8 cellular contexts compared by ENCODE assay signal in the genomic region with DNA sequence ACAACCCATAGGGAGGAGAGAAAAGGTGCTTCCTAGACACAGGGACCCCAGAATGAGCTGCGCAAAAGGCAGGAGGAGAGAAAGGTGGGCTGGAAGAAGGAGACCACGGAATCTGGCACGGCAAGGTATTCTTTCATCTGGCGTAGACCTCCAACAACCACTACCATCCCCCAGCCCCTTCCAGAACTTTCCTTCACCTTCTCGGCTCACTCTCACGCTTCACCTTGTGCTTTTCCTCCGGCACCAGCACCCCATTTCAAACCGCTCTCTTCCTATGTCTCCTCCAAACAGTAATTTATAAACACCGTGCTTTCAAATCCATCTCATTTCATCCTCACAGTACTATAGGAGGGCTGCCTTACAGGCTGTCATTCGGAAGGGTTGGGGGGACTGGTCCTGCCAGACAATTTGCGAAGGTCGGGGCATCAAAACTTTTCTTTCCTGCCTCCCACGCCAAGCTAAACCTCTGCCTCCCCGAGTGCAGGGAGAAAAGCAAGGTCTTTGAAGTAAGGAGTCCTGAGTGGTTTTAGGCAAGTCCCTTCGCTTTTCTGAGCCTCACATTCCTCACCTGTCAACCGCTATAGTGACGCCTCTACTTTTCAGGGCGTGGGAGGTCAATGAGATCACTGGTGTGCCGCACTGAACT. TPM values are rescaled to one million over a fixed set of nuclear protein-coding genes. Genes with fewer than 3 reads are reported as not detected.
A peak's percentile ranks its signal among the peaks of the same experiment; 100 is the strongest.
DNase-seq lines count a peak whose midpoint lies in the region; ATAC-seq and TF ChIP-seq lines count a peak whose summit lies in the region.

No MANE protein-coding gene starts in this region.

- no peak overlapping the region for H3K27ac Mint-ChIP-seq in GM23338

- H3F3A ChIP-seq in GM23338 (replicated peaks; ENCODE audit: low read depth), result 0 out of 2 replicates have a peak, but pooled peaks cover 8% of the 10 kb centered on the region

- no peaks in the 10 kb centered on the region for H3K9me3 Mint-ChIP-seq in GM23338

- no peak for DNase-seq in GM23338 (ENCODE audit: low spot score)
- DNase-seq in fibroblast of pulmonary artery (ENCODE audit: low read depth), result no peak
- DNase-seq in skeletal muscle cell (ENCODE audit: low read depth), result no peak
- DNase-seq in NK-92 (lab: John Stamatoyannopoulos, UW; ENCODE audit: unreplicated experiment), result no peak
- DNase-seq in NCI-H2171 (lab: John Stamatoyannopoulos, UW), result no peak

- no peaks in the 10 kb centered on the region for H3K79me2 ChIP-seq in GM23338 (replicated peaks; ENCODE audit: insufficient read depth)

- H2AFZ ChIP-seq in GM23338, result peak overlapping the region; percentile 89

- H3K27ac ChIP-seq in GM23338 (ENCODE audit: low read depth) (no peak overlapping the region), VCaP (peak overlapping the region; percentile 76)

- ATAC-seq in GM23338 (no peak), GM18873 (IDR thresholded peaks at IDR 0.05; ENCODE audit: low FRiP score, unreplicated experiment) (no peak), GM21515 (IDR thresholded peaks at IDR 0.05; ENCODE audit: unreplicated experiment) (no peak)

- TF ChIP-seq CTCF in GM23338 (conservative IDR thresholded peaks at IDR 0.05; ENCODE audit: low read depth in 2 of 2), result no peak
- no peak for TF ChIP-seq CTCF in VCaP (conservative IDR thresholded peaks at IDR 0.05)
- TF ChIP-seq CTCF in fibroblast of pulmonary artery (IDR thresholded peaks at IDR 0.05; ENCODE audit: low read length, missing control alignments), result no peak

- H3K36me3 ChIP-seq in GM23338 (ENCODE audit: insufficient read depth), result no peaks in the 10 kb centered on the region

- H3K27me3 ChIP-seq in GM23338 (ENCODE audit: insufficient read depth), result no peaks in the 10 kb centered on the region

- peaks cover 21% of the 10 kb centered on the region for H3K4me1 Mint-ChIP-seq in GM23338

- no peaks in the 10 kb centered on the region for H3K36me3 Mint-ChIP-seq in GM23338 (ENCODE audit: low read depth)

- peaks cover 15% of the 10 kb centered on the region; the same call in 1 of the 2 replicates for H3K4me1 ChIP-seq in GM23338 (ENCODE audit: insufficient read depth)

- peak overlapping the region; percentile 94 for H3K4me2 ChIP-seq in GM23338

- H3K27me3 Mint-ChIP-seq in GM23338 (ENCODE audit: insufficient read depth, low read depth, poor library complexity), result peaks cover 18% of the 10 kb centered on the region

- H3K4me3 Mint-ChIP-seq in GM23338, result peak overlapping the region; percentile 92

- H4K20me1 ChIP-seq in GM23338 (replicated peaks; ENCODE audit: insufficient read depth), result no peaks in the 10 kb centered on the region; the same call in 1 of the 2 replicates

- no peaks in the 10 kb centered on the region for H3K9me2 ChIP-seq in GM23338 (ENCODE audit: insufficient read depth)

- H3K4me3 ChIP-seq in GM23338, result peak overlapping the region; percentile 98
- H3K4me3 ChIP-seq in fibroblast of pulmonary artery (replicated peaks; ENCODE audit: low read depth, low read length), result peak overlapping the region; percentile 91
- H3K4me3 ChIP-seq in skeletal muscle cell (ENCODE audit: low read depth, low read length), result peak overlapping the region; percentile 86

TF ChIP-seq in GM23338, 12 proteins besides CTCF, POLR2A, EP300 and RAD21 (continues in another document):
- TF ChIP-seq STAT1 (IDR thresholded peaks at IDR 0.05; ENCODE audit: unreplicated experiment) (no peak), CREB1 (CRISPR knock-in tag; IDR thresholded peaks at IDR 0.05; ENCODE audit: low read depth) (no peak), EZH2phosphoT487 (IDR thresholded peaks at IDR 0.05; ENCODE audit: unreplicated experiment) (no peak), ZNF331 (CRISPR knock-in tag; IDR thresholded peaks at IDR 0.05; ENCODE audit: low read depth) (no peak), POLR2AphosphoS5 (IDR thresholded peaks at IDR 0.05; ENCODE audit: low read depth) (no peak), JUNB (IDR thresholded peaks at IDR 0.05; ENCODE audit: unreplicated experiment) (no peak), NANOG (IDR thresholded peaks at IDR 0.05; ENCODE audit: borderline replicate concordance) (no peak)
- TF ChIP-seq, protein P1, sequence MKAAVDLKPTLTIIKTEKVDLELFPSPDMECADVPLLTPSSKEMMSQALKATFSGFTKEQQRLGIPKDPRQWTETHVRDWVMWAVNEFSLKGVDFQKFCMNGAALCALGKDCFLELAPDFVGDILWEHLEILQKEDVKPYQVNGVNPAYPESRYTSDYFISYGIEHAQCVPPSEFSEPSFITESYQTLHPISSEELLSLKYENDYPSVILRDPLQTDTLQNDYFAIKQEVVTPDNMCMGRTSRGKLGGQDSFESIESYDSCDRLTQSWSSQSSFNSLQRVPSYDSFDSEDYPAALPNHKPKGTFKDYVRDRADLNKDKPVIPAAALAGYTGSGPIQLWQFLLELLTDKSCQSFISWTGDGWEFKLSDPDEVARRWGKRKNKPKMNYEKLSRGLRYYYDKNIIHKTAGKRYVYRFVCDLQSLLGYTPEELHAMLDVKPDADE (IDR thresholded peaks at IDR 0.05), result no peak
- TF ChIP-seq, protein P2, sequence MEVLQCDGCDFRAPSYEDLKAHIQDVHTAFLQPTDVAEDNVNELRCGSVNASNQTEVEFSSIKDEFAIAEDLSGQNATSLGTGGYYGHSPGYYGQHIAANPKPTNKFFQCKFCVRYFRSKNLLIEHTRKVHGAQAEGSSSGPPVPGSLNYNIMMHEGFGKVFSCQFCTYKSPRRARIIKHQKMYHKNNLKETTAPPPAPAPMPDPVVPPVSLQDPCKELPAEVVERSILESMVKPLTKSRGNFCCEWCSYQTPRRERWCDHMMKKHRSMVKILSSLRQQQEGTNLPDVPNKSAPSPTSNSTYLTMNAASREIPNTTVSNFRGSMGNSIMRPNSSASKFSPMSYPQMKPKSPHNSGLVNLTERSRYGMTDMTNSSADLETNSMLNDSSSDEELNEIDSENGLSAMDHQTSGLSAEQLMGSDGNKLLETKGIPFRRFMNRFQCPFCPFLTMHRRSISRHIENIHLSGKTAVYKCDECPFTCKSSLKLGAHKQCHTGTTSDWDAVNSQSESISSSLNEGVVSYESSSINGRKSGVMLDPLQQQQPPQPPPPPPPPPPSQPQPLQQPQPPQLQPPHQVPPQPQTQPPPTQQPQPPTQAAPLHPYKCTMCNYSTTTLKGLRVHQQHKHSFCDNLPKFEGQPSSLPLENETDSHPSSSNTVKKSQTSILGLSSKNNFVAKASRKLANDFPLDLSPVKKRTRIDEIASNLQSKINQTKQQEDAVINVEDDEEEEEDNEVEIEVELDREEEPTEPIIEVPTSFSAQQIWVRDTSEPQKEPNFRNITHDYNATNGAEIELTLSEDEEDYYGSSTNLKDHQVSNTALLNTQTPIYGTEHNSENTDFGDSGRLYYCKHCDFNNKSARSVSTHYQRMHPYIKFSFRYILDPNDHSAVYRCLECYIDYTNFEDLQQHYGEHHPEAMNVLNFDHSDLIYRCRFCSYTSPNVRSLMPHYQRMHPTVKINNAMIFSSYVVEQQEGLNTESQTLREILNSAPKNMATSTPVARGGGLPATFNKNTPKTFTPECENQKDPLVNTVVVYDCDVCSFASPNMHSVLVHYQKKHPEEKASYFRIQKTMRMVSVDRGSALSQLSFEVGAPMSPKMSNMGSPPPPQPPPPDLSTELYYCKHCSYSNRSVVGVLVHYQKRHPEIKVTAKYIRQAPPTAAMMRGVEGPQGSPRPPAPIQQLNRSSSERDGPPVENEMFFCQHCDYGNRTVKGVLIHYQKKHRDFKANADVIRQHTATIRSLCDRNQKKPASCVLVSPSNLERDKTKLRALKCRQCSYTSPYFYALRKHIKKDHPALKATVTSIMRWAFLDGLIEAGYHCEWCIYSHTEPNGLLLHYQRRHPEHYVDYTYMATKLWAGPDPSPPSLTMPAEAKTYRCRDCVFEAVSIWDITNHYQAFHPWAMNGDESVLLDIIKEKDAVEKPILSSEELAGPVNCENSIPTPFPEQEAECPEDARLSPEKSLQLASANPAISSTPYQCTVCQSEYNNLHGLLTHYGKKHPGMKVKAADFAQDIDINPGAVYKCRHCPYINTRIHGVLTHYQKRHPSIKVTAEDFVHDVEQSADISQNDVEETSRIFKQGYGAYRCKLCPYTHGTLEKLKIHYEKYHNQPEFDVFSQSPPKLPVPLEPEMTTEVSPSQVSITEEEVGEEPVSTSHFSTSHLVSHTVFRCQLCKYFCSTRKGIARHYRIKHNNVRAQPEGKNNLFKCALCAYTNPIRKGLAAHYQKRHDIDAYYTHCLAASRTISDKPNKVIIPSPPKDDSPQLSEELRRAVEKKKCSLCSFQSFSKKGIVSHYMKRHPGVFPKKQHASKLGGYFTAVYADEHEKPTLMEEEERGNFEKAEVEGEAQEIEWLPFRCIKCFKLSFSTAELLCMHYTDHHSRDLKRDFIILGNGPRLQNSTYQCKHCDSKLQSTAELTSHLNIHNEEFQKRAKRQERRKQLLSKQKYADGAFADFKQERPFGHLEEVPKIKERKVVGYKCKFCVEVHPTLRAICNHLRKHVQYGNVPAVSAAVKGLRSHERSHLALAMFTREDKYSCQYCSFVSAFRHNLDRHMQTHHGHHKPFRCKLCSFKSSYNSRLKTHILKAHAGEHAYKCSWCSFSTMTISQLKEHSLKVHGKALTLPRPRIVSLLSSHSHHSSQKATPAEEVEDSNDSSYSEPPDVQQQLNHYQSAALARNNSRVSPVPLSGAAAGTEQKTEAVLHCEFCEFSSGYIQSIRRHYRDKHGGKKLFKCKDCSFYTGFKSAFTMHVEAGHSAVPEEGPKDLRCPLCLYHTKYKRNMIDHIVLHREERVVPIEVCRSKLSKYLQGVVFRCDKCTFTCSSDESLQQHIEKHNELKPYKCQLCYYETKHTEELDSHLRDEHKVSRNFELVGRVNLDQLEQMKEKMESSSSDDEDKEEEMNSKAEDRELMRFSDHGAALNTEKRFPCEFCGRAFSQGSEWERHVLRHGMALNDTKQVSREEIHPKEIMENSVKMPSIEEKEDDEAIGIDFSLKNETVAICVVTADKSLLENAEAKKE (CRISPR knock-in tag; IDR thresholded peaks at IDR 0.05), result no peak

RNA-seq across cellular contexts. Expression of a gene that starts 0.9 kb away (rescaled TPM):
- total RNA-seq in GM23338 (2014; rRNA removed; shearing (Covaris generic)), result 3.6 and 3.7 TPM in 2 replicates
- polyA plus RNA-seq in GM23338 (2016; fragmentation: Nextera tagmentation; extraction: Ambion mirVana), result 0.71 and 1.0 TPM in 2 replicates

RNA-seq across cellular contexts. Expression of a gene that starts 1.2 kb away (rescaled TPM):
- total RNA-seq in GM23338 (2014; rRNA removed; shearing (Covaris generic)), result 10.0 and 10.7 TPM in 2 replicates
- 1.7 and 2.5 TPM in 2 replicates for polyA plus RNA-seq in GM23338 (2016; fragmentation: Nextera tagmentation; extraction: Ambion mirVana)

RNA-seq across cellular contexts. Expression of a gene that starts 48.1 kb away (rescaled TPM):
- total RNA-seq in GM23338 (2014; rRNA removed; shearing (Covaris generic)), result 89.0 and 94.3 TPM in 2 replicates
- 125 and 130 TPM in 2 replicates for polyA plus RNA-seq in GM23338 (2016; fragmentation: Nextera tagmentation; extraction: Ambion mirVana)
